ENCODE assay signal across 1 cellular context in the genomic region with DNA sequence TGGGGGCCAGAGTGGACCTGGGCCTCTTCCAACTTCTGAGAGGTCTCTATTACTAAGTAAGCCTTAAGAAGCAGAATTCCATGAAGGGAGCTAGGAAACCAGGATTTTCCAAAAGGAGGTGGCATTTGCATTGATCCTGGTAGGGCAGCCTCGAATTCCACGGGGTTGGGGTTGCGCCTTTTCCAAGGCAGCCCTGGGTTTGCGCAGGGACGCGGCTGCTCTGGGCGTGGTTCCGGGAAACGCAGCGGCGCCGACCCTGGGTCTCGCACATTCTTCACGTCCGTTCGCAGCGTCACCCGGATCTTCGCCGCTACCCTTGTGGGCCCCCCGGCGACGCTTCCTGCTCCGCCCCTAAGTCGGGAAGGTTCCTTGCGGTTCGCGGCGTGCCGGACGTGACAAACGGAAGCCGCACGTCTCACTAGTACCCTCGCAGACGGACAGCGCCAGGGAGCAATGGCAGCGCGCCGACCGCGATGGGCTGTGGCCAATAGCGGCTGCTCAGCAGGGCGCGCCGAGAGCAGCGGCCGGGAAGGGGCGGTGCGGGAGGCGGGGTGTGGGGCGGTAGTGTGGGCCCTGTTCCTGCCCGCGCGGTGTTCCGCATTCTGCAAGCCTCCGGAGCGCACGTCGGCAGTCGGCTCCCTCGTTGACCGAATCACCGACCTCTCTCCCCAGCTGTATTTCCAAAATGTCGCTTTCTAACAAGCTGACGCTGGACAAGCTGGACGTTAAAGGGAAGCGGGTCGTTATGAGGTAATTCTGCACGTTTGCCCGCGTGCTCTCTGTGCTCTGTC.
TF ChIP-seq lines count a peak whose summit lies in the region.

Gene PGK1 (plus strand): TSS at position 593 of the 791 bp plus-strand sequence. CDS start 93 bp downstream, at position 686.

TF ChIP-seq in GM12878, 131 proteins besides CTCF, POLR2A, EP300 and RAD21 (continued from another document):
- TF ChIP-seq, protein P1, sequence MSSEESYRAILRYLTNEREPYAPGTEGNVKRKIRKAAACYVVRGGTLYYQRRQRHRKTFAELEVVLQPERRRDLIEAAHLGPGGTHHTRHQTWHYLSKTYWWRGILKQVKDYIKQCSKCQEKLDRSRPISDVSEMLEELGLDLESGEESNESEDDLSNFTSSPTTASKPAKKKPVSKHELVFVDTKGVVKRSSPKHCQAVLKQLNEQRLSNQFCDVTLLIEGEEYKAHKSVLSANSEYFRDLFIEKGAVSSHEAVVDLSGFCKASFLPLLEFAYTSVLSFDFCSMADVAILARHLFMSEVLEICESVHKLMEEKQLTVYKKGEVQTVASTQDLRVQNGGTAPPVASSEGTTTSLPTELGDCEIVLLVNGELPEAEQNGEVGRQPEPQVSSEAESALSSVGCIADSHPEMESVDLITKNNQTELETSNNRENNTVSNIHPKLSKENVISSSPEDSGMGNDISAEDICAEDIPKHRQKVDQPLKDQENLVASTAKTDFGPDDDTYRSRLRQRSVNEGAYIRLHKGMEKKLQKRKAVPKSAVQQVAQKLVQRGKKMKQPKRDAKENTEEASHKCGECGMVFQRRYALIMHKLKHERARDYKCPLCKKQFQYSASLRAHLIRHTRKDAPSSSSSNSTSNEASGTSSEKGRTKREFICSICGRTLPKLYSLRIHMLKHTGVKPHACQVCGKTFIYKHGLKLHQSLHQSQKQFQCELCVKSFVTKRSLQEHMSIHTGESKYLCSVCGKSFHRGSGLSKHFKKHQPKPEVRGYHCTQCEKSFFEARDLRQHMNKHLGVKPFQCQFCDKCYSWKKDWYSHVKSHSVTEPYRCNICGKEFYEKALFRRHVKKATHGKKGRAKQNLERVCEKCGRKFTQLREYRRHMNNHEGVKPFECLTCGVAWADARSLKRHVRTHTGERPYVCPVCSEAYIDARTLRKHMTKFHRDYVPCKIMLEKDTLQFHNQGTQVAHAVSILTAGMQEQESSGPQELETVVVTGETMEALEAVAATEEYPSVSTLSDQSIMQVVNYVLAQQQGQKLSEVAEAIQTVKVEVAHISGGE (CRISPR knock-in tag; IDR thresholded peaks at IDR 0.05): no peak
- TF ChIP-seq SUPT20H (IDR thresholded peaks at IDR 0.05; ENCODE audit: borderline replicate concordance, control insufficient read depth, low read depth, low read length) (no peak), PBX3 (IDR thresholded peaks at IDR 0.05; ENCODE audit: insufficient replicate concordance, low read depth, low read length) (peak; percentile 96), NBN (IDR thresholded peaks at IDR 0.05) (no peak), MYB (IDR thresholded peaks at IDR 0.05; ENCODE audit: borderline replicate concordance, low read depth, low read length) (no peak), HDAC2 (IDR thresholded peaks at IDR 0.05) (no peak), FOXM1 (IDR thresholded peaks at IDR 0.05; ENCODE audit: low read depth, low read length) (no peak), CHD2 (IDR thresholded peaks at IDR 0.05; ENCODE audit: borderline replicate concordance, low read depth, low read length) (peak; percentile 88), RELA (IDR thresholded peaks at IDR 0.05; ENCODE audit: borderline replicate concordance, partially characterized antibody) (no peak), GATAD2B (conservative IDR thresholded peaks at IDR 0.05; ENCODE audit: low read depth) (no peak), TCF7 (IDR thresholded peaks at IDR 0.05; ENCODE audit: borderline replicate concordance) (no peak), NRF1 (conservative IDR thresholded peaks at IDR 0.05; ENCODE audit: low read depth, low read length) (no peak), IKZF1 (conservative IDR thresholded peaks at IDR 0.05) (peak; percentile 82), SP1 (IDR thresholded peaks at IDR 0.05; ENCODE audit: low read depth, low read length) (peak; percentile 84), SMAD1 (IDR thresholded peaks at IDR 0.05; ENCODE audit: low read depth, partially characterized antibody) (peak; percentile 70), KDM1A (IDR thresholded peaks at IDR 0.05; ENCODE audit: borderline replicate concordance) (no peak), BACH1 (IDR thresholded peaks at IDR 0.05; ENCODE audit: borderline replicate concordance) (no peak), NR2F1 (conservative IDR thresholded peaks at IDR 0.05) (no peak), WRNIP1 (IDR thresholded peaks at IDR 0.05; ENCODE audit: borderline replicate concordance, low read depth, low read length) (no peak), ETV6 (conservative IDR thresholded peaks at IDR 0.05 in 1 of 2, IDR thresholded peaks at IDR 0.05 in 1 of 2; ENCODE audit: borderline replicate concordance in 1 of 2, low read depth in 1 of 2) (peak in 1 of 2 experiments; percentile 76; a peak in 1 of 4 replicates), PAX8 (IDR thresholded peaks at IDR 0.05) (no peak), E4F1 (IDR thresholded peaks at IDR 0.05; ENCODE audit: borderline replicate concordance, partially characterized antibody) (peak; percentile 79), ZNF207 (IDR thresholded peaks at IDR 0.05; ENCODE audit: borderline replicate concordance) (no peak)
- TF ChIP-seq, protein P2, sequence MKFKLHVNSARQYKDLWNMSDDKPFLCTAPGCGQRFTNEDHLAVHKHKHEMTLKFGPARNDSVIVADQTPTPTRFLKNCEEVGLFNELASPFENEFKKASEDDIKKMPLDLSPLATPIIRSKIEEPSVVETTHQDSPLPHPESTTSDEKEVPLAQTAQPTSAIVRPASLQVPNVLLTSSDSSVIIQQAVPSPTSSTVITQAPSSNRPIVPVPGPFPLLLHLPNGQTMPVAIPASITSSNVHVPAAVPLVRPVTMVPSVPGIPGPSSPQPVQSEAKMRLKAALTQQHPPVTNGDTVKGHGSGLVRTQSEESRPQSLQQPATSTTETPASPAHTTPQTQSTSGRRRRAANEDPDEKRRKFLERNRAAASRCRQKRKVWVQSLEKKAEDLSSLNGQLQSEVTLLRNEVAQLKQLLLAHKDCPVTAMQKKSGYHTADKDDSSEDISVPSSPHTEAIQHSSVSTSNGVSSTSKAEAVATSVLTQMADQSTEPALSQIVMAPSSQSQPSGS (IDR thresholded peaks at IDR 0.05; ENCODE audit: low read length): no peak
